18 cellular contexts compared by ENCODE assay signal in the genomic region with DNA sequence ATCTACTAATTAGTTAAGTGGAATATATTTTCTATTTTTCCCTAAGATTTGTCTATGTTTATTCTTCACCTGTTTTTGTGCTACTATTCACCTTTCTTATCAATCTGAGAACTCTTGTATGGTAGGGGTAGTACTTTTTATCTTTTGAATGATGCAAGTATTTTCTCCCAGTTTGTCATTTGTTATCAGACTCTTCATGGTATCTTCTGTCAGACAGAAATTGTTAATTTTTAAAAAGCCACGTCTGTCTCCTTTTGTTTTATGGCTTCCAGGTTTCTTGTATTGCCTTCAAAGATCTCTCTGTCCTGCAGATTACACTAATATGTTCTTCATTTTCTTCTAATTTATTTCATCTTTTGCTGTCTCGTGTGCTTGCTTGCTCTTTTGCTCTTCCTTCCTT.
DNase-seq lines count a peak whose midpoint lies in the region; ATAC-seq and TF ChIP-seq lines count a peak whose summit lies in the region.
"Had no signal": no experiment of that assay in that cellular context is flagged by ENCODE, and none has a peak within 500 bp of the region (broad histone marks: within the 10 kb centered on the region; RNA-seq: fewer than 3 reads in every experiment).

No MANE protein-coding gene starts in this region.

- H3K9me3 Mint-ChIP-seq in activated naive CD4-positive, alpha-beta T cell treated with anti-CD3 and anti-CD28 coated beads, Interleukin-2, amount 50 U/mL, for 24 hours, result peaks cover 5% of the 10 kb centered on the region
- no peaks in the 10 kb centered on the region for H3K9me3 Mint-ChIP-seq in chondrocyte (ENCODE audit: low read depth)
- no peaks in the 10 kb centered on the region for H3K9me3 Mint-ChIP-seq in nephron progenitor cell
- H3K9me3 Mint-ChIP-seq: CD4-positive, CD25-positive, alpha-beta regulatory T cell; CD8-positive, alpha-beta memory T cell had no signal

- H3K27ac Mint-ChIP-seq in activated naive CD4-positive, alpha-beta T cell treated with anti-CD3 and anti-CD28 coated beads, Interleukin-2, amount 50 U/mL, for 24 hours, result peak overlapping the region; percentile 2
- peak overlapping the region; percentile 15 for H3K27ac Mint-ChIP-seq in chondrocyte (ENCODE audit: unreplicated experiment)
- peak overlapping the region; percentile 12 for H3K27ac Mint-ChIP-seq in nephron progenitor cell
- H3K27ac Mint-ChIP-seq: B cell had no signal

- H3K27me3 Mint-ChIP-seq in activated naive CD4-positive, alpha-beta T cell treated with anti-CD3 and anti-CD28 coated beads, Interleukin-2, amount 50 U/mL, for 24 hours, result no peaks in the 10 kb centered on the region
- H3K27me3 Mint-ChIP-seq in chondrocyte (ENCODE audit: low read depth), result no peaks in the 10 kb centered on the region
- no peaks in the 10 kb centered on the region for H3K27me3 Mint-ChIP-seq in nephron progenitor cell (ENCODE audit: low read depth, poor library complexity)
- H3K27me3 Mint-ChIP-seq: B cell; CD4-positive, CD25-positive, alpha-beta regulatory T cell; CD8-positive, alpha-beta memory T cell had no signal

- TF ChIP-seq CTCF in chondrocyte (IDR thresholded peaks at IDR 0.05) (no peak), nephron progenitor cell (IDR thresholded peaks at IDR 0.05) (no peak)

- no peaks in the 10 kb centered on the region for H3K4me1 Mint-ChIP-seq in activated naive CD4-positive, alpha-beta T cell treated with anti-CD3 and anti-CD28 coated beads, Interleukin-2, amount 50 U/mL, for 24 hours
- no peaks in the 10 kb centered on the region for H3K4me1 Mint-ChIP-seq in chondrocyte (ENCODE audit: low read depth)
- H3K4me1 Mint-ChIP-seq in nephron progenitor cell, result no peaks in the 10 kb centered on the region
- H3K4me1 Mint-ChIP-seq: B cell had no signal

- no peak for ATAC-seq in HG03039 (IDR thresholded peaks at IDR 0.05; ENCODE audit: unreplicated experiment)
- ATAC-seq: GM12878 had no signal

- DNase-seq in activated naive CD4-positive, alpha-beta T cell (lab: John Stamatoyannopoulos, UW), result no peak
- DNase-seq in chondrocyte (ENCODE audit: low spot score) (no peak), nephron progenitor cell (no peak), NCI-H345 (lab: John Stamatoyannopoulos, UW) (no peak), NCI-H510A treated with DMSO at 0.1 percent for 48 hours (lab: John Stamatoyannopoulos, UW) (no peak)
- DNase-seq: CD4-positive, CD25-positive, alpha-beta regulatory T cell; CD8-positive, alpha-beta memory T cell; DMS 273 treated with DMSO at 0.1 percent for 48 hours; DMS79; EL; GDM1; GM23248; H7; HCEC 1CT had no signal

- peaks cover 25% of the 10 kb centered on the region for H3K36me3 Mint-ChIP-seq in activated naive CD4-positive, alpha-beta T cell treated with anti-CD3 and anti-CD28 coated beads, Interleukin-2, amount 50 U/mL, for 24 hours
- H3K36me3 Mint-ChIP-seq in chondrocyte (ENCODE audit: low read depth) (peaks cover 8% of the 10 kb centered on the region), nephron progenitor cell (ENCODE audit: low read depth) (peaks cover 34% of the 10 kb centered on the region)

- no peak overlapping the region for H3K4me3 Mint-ChIP-seq in activated naive CD4-positive, alpha-beta T cell treated with anti-CD3 and anti-CD28 coated beads, Interleukin-2, amount 50 U/mL, for 24 hours
- H3K4me3 Mint-ChIP-seq in chondrocyte (ENCODE audit: unreplicated experiment) (no peak overlapping the region), nephron progenitor cell (no peak overlapping the region)
- H3K4me3 Mint-ChIP-seq: B cell; CD4-positive, CD25-positive, alpha-beta regulatory T cell; CD8-positive, alpha-beta memory T cell had no signal
